15 cellular contexts compared by ENCODE assay signal in genomic region chr3:98808071-98808470, GRCh38. TPM values are rescaled to one million over a fixed set of nuclear protein-coding genes. Genes with fewer than 3 reads are reported as not detected.
DNase-seq lines count a peak whose midpoint lies in the region; ATAC-seq, FAIRE-seq and TF ChIP-seq lines count a peak whose summit lies in the region.
"Had no signal": no experiment of that assay in that cellular context is flagged by ENCODE, and none has a peak within 500 bp of the region (broad histone marks: within the 10 kb centered on the region; RNA-seq: fewer than 3 reads in every experiment).

No MANE protein-coding gene starts in this region.

- H3K36me3 Mint-ChIP-seq in astrocyte (ENCODE audit: low read depth, unreplicated experiment), result peaks cover 25% of the 10 kb centered on the region
- H3K36me3 Mint-ChIP-seq in WTC11, result peaks cover 58% of the 10 kb centered on the region
- no peaks in the 10 kb centered on the region for H3K36me3 Mint-ChIP-seq in T-helper 2 cell treated with Interferon-gamma antibody and Interleukin-4, amounts not matched to agents 5 μg/mL and 100 μg/mL, for 36 hours (ENCODE audit: low read depth)

- H3K9me3 Mint-ChIP-seq in astrocyte (ENCODE audit: unreplicated experiment) (no peaks in the 10 kb centered on the region), WTC11 (peaks cover 5% of the 10 kb centered on the region; the same call in 1 of the 2 replicates)
- H3K9me3 Mint-ChIP-seq in T-helper 2 cell treated with Interferon-gamma antibody and Interleukin-4, amounts not matched to agents 5 μg/mL and 100 μg/mL, for 36 hours, result no peaks in the 10 kb centered on the region
- H3K9me3 Mint-ChIP-seq: CD4-positive, alpha-beta T cell; GM23338; IgD-negative memory B cell had no signal

- in situ Hi-C loops in GM23248 (cut with MboI), result no loop called here

- no peaks in the 10 kb centered on the region for H3K9me3 ChIP-seq in GM23248 (ENCODE audit: low read depth)
- H3K9me3 ChIP-seq in astrocyte (ENCODE audit: insufficient read depth, low read depth, low read length), result no peaks in the 10 kb centered on the region
- no peaks in the 10 kb centered on the region for H3K9me3 ChIP-seq in smooth muscle cell (replicated peaks; ENCODE audit: low read depth)

- H3K27me3 ChIP-seq in GM23248 (replicated peaks; ENCODE audit: insufficient read depth) (no peaks in the 10 kb centered on the region), astrocyte (ENCODE audit: insufficient read depth, low read length) (no peaks in the 10 kb centered on the region), smooth muscle cell (ENCODE audit: low read depth) (no peaks in the 10 kb centered on the region)

- H3K9ac ChIP-seq in GM23248 (no peak overlapping the region), astrocyte (ENCODE audit: low read length) (no peak overlapping the region), smooth muscle cell (ENCODE audit: low read depth) (peak overlapping the region; percentile 4)

- CTCF ChIA-PET in WTC11 (lab: Charles Lee), result no interaction called here

- H4K20me1 ChIP-seq in GM23248 (ENCODE audit: insufficient read depth) (no peaks in the 10 kb centered on the region), astrocyte (ENCODE audit: insufficient read depth, low read length) (peaks cover 58% of the 10 kb centered on the region), smooth muscle cell (ENCODE audit: low read depth) (no peaks in the 10 kb centered on the region)

- peaks cover 13% of the 10 kb centered on the region for H3K79me2 ChIP-seq in GM23248 (ENCODE audit: insufficient read depth)
- H3K79me2 ChIP-seq in astrocyte (ENCODE audit: insufficient read depth, low read length), result peaks cover 14% of the 10 kb centered on the region
- no peaks in the 10 kb centered on the region for H3K79me2 ChIP-seq in smooth muscle cell (ENCODE audit: low read depth)

- H3K27ac Mint-ChIP-seq in astrocyte (ENCODE audit: unreplicated experiment) (peak overlapping the region; percentile 69), WTC11 (no peak overlapping the region)
- H3K27ac Mint-ChIP-seq in T-helper 2 cell treated with Interferon-gamma antibody and Interleukin-4, amounts not matched to agents 5 μg/mL and 100 μg/mL, for 36 hours, result no peak overlapping the region
- H3K27ac Mint-ChIP-seq: B cell; CD4-positive, alpha-beta T cell; GM23338; IgD-negative memory B cell had no signal

- H3K36me3 ChIP-seq in GM23248 (ENCODE audit: low read depth) (peaks cover 84% of the 10 kb centered on the region), astrocyte (ENCODE audit: insufficient read depth, low read length) (peaks cover 78% of the 10 kb centered on the region), smooth muscle cell (ENCODE audit: low read depth) (peaks cover 22% of the 10 kb centered on the region)

- FAIRE-seq in astrocyte (lab: Jason Lieb, UNC), result no peak

- DNase-seq in GM23248 (no peak), astrocyte (ENCODE audit: low read depth) (no peak), epithelial cell of prostate (ENCODE audit: low read depth, low spot score) (no peak), smooth muscle cell (lab: John Stamatoyannopoulos, UW; ENCODE audit: unreplicated experiment) (no peak), WTC11 (ENCODE audit: low spot score) (no peak), Right ventricle myocardium superior (no peak)
- no peak for DNase-seq in T-helper 2 cell treated with Interferon-gamma antibody and Interleukin-4, amounts not matched to agents 5 μg/mL and 100 μg/mL, for 36 hours (ENCODE audit: low spot score)
- DNase-seq: C1 segment of cervical spinal cord; Calu3; CD4-positive, alpha-beta T cell; DMS 273 treated with DMSO at 0.1 percent for 48 hours; H7 had no signal

- H3K4me3 Mint-ChIP-seq in astrocyte (ENCODE audit: unreplicated experiment), result no peak overlapping the region
- no peak overlapping the region for H3K4me3 Mint-ChIP-seq in WTC11
- no peak overlapping the region for H3K4me3 Mint-ChIP-seq in T-helper 2 cell treated with Interferon-gamma antibody and Interleukin-4, amounts not matched to agents 5 μg/mL and 100 μg/mL, for 36 hours
- H3K4me3 Mint-ChIP-seq: B cell; CD4-positive, alpha-beta T cell; GM23338; IgD-negative memory B cell had no signal

- intact Hi-C loops in Right ventricle myocardium superior (cut with DNase I), result no loop called here

- H2AFZ ChIP-seq in GM23248 (no peak overlapping the region), astrocyte (ENCODE audit: low read depth, low read length) (no peak overlapping the region), smooth muscle cell (ENCODE audit: low read depth) (no peak overlapping the region)
- H2AFZ ChIP-seq: GM23338 had no signal

- no peak overlapping the region for H3K4me3 ChIP-seq in GM23248
- no peak overlapping the region for H3K4me3 ChIP-seq in astrocyte (ENCODE audit: insufficient read depth, low read depth, low read length)
- no peak overlapping the region for H3K4me3 ChIP-seq in smooth muscle cell
- H3K4me3 ChIP-seq: GM23338 had no signal

- peaks cover 41% of the 10 kb centered on the region for H3F3A ChIP-seq in GM23248 (ENCODE audit: insufficient read depth)
- H3F3A ChIP-seq in smooth muscle cell (ENCODE audit: low read depth), result no peaks in the 10 kb centered on the region

- H3K27ac ChIP-seq in GM23248 (peak overlapping the region; percentile 11; the same call in 1 of the 2 replicates), astrocyte (ENCODE audit: low read depth, low read length) (peak overlapping the region; percentile 69), epithelial cell of prostate (peak overlapping the region; percentile 82), smooth muscle cell (ENCODE audit: low read depth) (peak overlapping the region; percentile 65)

- ATAC-seq in WTC11, result no peak
- ATAC-seq in Right ventricle myocardium superior (ENCODE audit: poor library complexity), result no peak
- ATAC-seq: GM23338 had no signal

- POLR2A ChIA-PET in WTC11 (lab: Charles Lee), result no interaction called here

- TF ChIP-seq CTCF in astrocyte (IDR thresholded peaks at IDR 0.05; ENCODE audit: insufficient read depth, low read depth, low read length), result no peak
- no peak for TF ChIP-seq CTCF in smooth muscle cell (IDR thresholded peaks at IDR 0.05; ENCODE audit: borderline replicate concordance, insufficient read depth, poor library complexity, severe bottlenecking)
- no peak for TF ChIP-seq CTCF in WTC11 (IDR thresholded peaks at IDR 0.05)

- H3K4me1 ChIP-seq in GM23248 (ENCODE audit: insufficient read depth) (no peaks in the 10 kb centered on the region), astrocyte (ENCODE audit: insufficient read depth, low read length) (peaks cover 25% of the 10 kb centered on the region), smooth muscle cell (ENCODE audit: low read depth) (no peaks in the 10 kb centered on the region)

- 95 to 96% methylated on average over 2 of the region's 2 CpGs for WGBS in GM23248 (ENCODE audit: low coverage in 1 of 2, low lambda C conversion rate in 2 of 2, missing lambda C conversion rate in 2 of 2), 2 experiments
- 97% methylated on average over 2 of the region's 2 CpGs for WGBS in smooth muscle cell (ENCODE audit: low lambda C conversion rate)

- no peaks in the 10 kb centered on the region for H3K9me2 ChIP-seq in GM23248 (ENCODE audit: insufficient read depth)

- H3K27me3 Mint-ChIP-seq in astrocyte (ENCODE audit: low read depth, unreplicated experiment) (no peaks in the 10 kb centered on the region), WTC11 (ENCODE audit: low read depth) (no peaks in the 10 kb centered on the region)
- H3K27me3 Mint-ChIP-seq in T-helper 2 cell treated with Interferon-gamma antibody and Interleukin-4, amounts not matched to agents 5 μg/mL and 100 μg/mL, for 36 hours (ENCODE audit: low read depth), result no peaks in the 10 kb centered on the region
- H3K27me3 Mint-ChIP-seq: B cell; CD4-positive, alpha-beta T cell; IgD-negative memory B cell had no signal

- H3K4me1 Mint-ChIP-seq in astrocyte (ENCODE audit: low read depth, unreplicated experiment) (peaks cover 25% of the 10 kb centered on the region), WTC11 (no peaks in the 10 kb centered on the region)
- peaks cover 2% of the 10 kb centered on the region for H3K4me1 Mint-ChIP-seq in T-helper 2 cell treated with Interferon-gamma antibody and Interleukin-4, amounts not matched to agents 5 μg/mL and 100 μg/mL, for 36 hours (ENCODE audit: low read depth)
- H3K4me1 Mint-ChIP-seq: B cell, GM23338, IgD-negative memory B cell had no signal

- H3K4me2 ChIP-seq in GM23248 (ENCODE audit: unreplicated experiment), result no peak overlapping the region
- H3K4me2 ChIP-seq in astrocyte (ENCODE audit: low read length), result no peak overlapping the region
- no peak overlapping the region for H3K4me2 ChIP-seq in smooth muscle cell
- H3K4me2 ChIP-seq: GM23338 had no signal

TF ChIP-seq in WTC11, 78 proteins besides CTCF, POLR2A, EP300 and RAD21 (continues in another document):
- TF ChIP-seq, protein P1, sequence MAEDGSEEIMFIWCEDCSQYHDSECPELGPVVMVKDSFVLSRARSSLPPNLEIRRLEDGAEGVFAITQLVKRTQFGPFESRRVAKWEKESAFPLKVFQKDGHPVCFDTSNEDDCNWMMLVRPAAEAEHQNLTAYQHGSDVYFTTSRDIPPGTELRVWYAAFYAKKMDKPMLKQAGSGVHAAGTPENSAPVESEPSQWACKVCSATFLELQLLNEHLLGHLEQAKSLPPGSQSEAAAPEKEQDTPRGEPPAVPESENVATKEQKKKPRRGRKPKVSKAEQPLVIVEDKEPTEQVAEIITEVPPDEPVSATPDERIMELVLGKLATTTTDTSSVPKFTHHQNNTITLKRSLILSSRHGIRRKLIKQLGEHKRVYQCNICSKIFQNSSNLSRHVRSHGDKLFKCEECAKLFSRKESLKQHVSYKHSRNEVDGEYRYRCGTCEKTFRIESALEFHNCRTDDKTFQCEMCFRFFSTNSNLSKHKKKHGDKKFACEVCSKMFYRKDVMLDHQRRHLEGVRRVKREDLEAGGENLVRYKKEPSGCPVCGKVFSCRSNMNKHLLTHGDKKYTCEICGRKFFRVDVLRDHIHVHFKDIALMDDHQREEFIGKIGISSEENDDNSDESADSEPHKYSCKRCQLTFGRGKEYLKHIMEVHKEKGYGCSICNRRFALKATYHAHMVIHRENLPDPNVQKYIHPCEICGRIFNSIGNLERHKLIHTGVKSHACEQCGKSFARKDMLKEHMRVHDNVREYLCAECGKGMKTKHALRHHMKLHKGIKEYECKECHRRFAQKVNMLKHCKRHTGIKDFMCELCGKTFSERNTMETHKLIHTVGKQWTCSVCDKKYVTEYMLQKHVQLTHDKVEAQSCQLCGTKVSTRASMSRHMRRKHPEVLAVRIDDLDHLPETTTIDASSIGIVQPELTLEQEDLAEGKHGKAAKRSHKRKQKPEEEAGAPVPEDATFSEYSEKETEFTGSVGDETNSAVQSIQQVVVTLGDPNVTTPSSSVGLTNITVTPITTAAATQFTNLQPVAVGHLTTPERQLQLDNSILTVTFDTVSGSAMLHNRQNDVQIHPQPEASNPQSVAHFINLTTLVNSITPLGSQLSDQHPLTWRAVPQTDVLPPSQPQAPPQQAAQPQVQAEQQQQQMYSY (CRISPR knock-in tag; IDR thresholded peaks at IDR 0.05), result no peak

RNA-seq across cellular contexts. Expression of gene ST3GAL6, which starts 44.9 kb away (rescaled TPM):
- total RNA-seq in GM23248 (2014; rRNA removed; shearing (Covaris generic)), result not detected in 2 replicates
- polyA plus RNA-seq in GM23248 (2016; fragmentation: Nextera tagmentation; extraction: Ambion mirVana) (0.56 and 1.9 TPM in 2 replicates), smooth muscle cell (19.4 and 24.7 TPM in 2 replicates)
- total RNA-seq in astrocyte (4.4 and 4.8 TPM in 2 replicates), smooth muscle cell (29.4 and 40.7 TPM in 2 replicates), WTC11 (2021) (8.1 to 8.7 TPM (median 8.3 TPM) in 3 replicates), Right ventricle myocardium superior (34.1 TPM)
- total RNA-seq: B cell had no signal
- polyA plus RNA-seq: IgD-negative memory B cell had no signal

Comparison
In these comparisons a context has a peak if more than half of its experiments do, and no peak if none do; other contexts are left out.
1. H3K27ac ChIP-seq: peak in every context shown above with its lines; median percentile 82 in epithelial cell of prostate; 69 in astrocyte; 65 in smooth muscle cell; 11 in GM23248.